ENCODE assay signal across 8 cellular contexts in the genomic region with DNA sequence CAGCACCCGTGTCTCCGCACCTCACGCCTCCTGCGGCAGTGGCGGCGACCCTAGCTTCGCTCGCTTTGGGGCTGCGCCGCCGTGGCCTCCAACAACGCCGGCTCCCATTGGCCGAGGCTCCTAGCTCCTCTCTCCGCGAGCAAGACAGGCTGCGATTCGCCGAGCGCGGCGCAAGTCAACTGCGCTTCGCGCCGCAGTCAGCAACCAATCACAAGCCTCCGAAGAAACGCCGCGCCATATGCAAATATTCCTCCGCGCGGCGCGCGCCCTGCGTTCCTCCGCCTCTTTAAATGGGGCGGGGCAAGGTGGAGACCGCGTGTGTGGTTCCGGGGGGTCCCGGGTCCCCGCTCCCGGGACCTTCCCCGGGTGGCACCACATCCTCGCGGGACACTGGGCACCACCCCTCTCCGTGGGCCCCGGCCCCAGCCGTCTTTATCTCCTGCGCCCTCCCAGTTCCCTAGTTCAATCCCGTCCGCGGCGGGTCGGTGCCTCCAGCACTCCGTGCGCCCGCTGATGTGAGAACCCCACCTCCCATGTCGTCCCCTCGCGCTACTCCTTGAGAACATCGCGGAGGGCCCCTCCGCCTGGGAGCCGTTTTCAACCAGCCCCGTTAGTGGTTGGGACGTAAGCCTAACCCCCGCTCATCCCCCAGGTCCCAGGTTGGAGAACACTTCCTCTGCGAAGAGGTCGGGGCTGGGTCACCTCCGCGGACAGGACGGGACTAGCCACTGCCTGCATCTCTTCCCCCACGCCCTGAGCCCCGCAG. TPM values are rescaled to one million over a fixed set of nuclear protein-coding genes. Genes with fewer than 3 reads are reported as not detected.
A peak's percentile ranks its signal among the peaks of the same experiment; 100 is the strongest.
DNase-seq lines count a peak whose midpoint lies in the region; TF ChIP-seq lines count a peak whose summit lies in the region.

Gene NAP1L4 (minus strand): TSS at position 96 of the 766 bp plus-strand sequence. CDS start 13,109 bp downstream, outside the sequence.

- H3K4ac ChIP-seq in H9 (ENCODE audit: low read depth, low read length), result no peak within 1 kb of the TSS; the same call in 1 of the 2 replicates

- no peak within 1 kb of the TSS for H2BK12ac ChIP-seq in H9 (ENCODE audit: insufficient read length, low read depth, low read length)

- no peak within 1 kb of the TSS for H2BK20ac ChIP-seq in H9 (ENCODE audit: low read depth, low read length, poor library complexity, severe bottlenecking)

- no peak within 1 kb of the TSS for H3K23ac ChIP-seq in H9 (ENCODE audit: insufficient read length, low read depth, low read length)

- no CpG with 5 or more reads among the region's 77 CpGs for WGBS in H9 (ENCODE audit: extremely low coverage, insufficient read length, low lambda C conversion rate)
- 0 to 1% (median 0%) methylated on average over 57 to 76 of the region's 77 CpGs for WGBS in stomach, 5 donors

- no peak for TF ChIP-seq POLR2A in stomach (IDR thresholded peaks at IDR 0.05)

- no peak within 1 kb of the TSS for H3K56ac ChIP-seq in H9 (ENCODE audit: insufficient read length, low read depth, low read length)

- no peak within 1 kb of the TSS for H2BK15ac ChIP-seq in H9 (ENCODE audit: low read depth, low read length)

- H3K4me2 ChIP-seq in H9 (ENCODE audit: insufficient read depth, insufficient read length, low read length) (peak within 1 kb of the TSS; percentile 97), neural cell (ENCODE audit: low read length) (peak within 1 kb of the TSS; percentile 97)

- no peak within 1 kb of the TSS for H4K5ac ChIP-seq in H9 (ENCODE audit: insufficient read length, low read depth, low read length)

- H4K8ac ChIP-seq in H9 (replicated peaks; ENCODE audit: insufficient read length, low read depth, low read length), result no peak within 1 kb of the TSS

- H3K18ac ChIP-seq in H9 (ENCODE audit: insufficient read length, low read depth, low read length), result peak within 1 kb of the TSS; percentile 85

- H3F3A ChIP-seq in neural cell (ENCODE audit: insufficient read depth, low read length, poor library complexity, severe bottlenecking), result no peaks in the 10 kb centered on the region

- H3K4me3 ChIP-seq in MG63 (peak within 1 kb of the TSS; percentile 76), neural cell (ENCODE audit: low read length) (peak within 1 kb of the TSS; percentile 96), stomach (peak within 1 kb of the TSS; percentile 69 to 96 (median 90))

- H3K4me3 Mint-ChIP-seq in H9, result peak within 1 kb of the TSS; percentile 94 to 97

- H3K14ac ChIP-seq in H9 (ENCODE audit: insufficient read depth, low read length), result peak within 1 kb of the TSS; percentile 93

- H3K79me2 ChIP-seq in H9 (ENCODE audit: insufficient read depth, low read length) (peaks cover 38% of the 10 kb centered on the region; the same call in 1 of the 2 replicates), neural cell (replicated peaks; ENCODE audit: insufficient read depth, low read length) (peaks cover 43% of the 10 kb centered on the region)

- no peaks in the 10 kb centered on the region for H3K79me1 ChIP-seq in H9 (ENCODE audit: insufficient read depth, low read depth, low read length, poor library complexity, severe bottlenecking)

- H3K27me3 ChIP-seq in H9 (ENCODE audit: insufficient read depth, low read length), result no peaks in the 10 kb centered on the region
- H3K27me3 ChIP-seq in MG63, result no peaks in the 10 kb centered on the region
- no peaks in the 10 kb centered on the region for H3K27me3 ChIP-seq in neural cell (ENCODE audit: insufficient read depth, low read depth, low read length)
- no peaks in the 10 kb centered on the region for H3K27me3 ChIP-seq in stomach

- peaks cover 13% of the 10 kb centered on the region for H3K36me3 ChIP-seq in MG63
- H3K36me3 ChIP-seq in neural cell (ENCODE audit: insufficient read depth, low read length), result no peaks in the 10 kb centered on the region
- no peaks in the 10 kb centered on the region for H3K36me3 ChIP-seq in stomach

- intact Hi-C loops in stomach (cut with DNase I; ENCODE audit: low total_unique reads), result no loop called here

- no peaks in the 10 kb centered on the region; a peak in 1 of 5 replicates for H3K9me3 Mint-ChIP-seq in H9

- peak; percentile 23 for TF ChIP-seq EP300 in neural cell (conservative IDR thresholded peaks at IDR 0.05; ENCODE audit: poor library complexity, severe bottlenecking)
- no peak for TF ChIP-seq EP300 in stomach (IDR thresholded peaks at IDR 0.05)

- H4K91ac ChIP-seq in H9 (ENCODE audit: insufficient read length, low read depth, low read length), result no peak within 1 kb of the TSS

- H3K23me2 ChIP-seq in H9 (ENCODE audit: insufficient read length, low read depth, low read length, poor library complexity, severe bottlenecking), result peaks cover 18% of the 10 kb centered on the region

- peak within 1 kb of the TSS; percentile 96 to 100 (median 99) for H3K27ac Mint-ChIP-seq in H9

- H3K36me3 Mint-ChIP-seq in H9 (ENCODE audit: insufficient read depth in 1 of 3, low read depth in 3 of 3), result peaks cover 7 to 8% (median 8%) of the 10 kb centered on the region in 3 experiments; a peak in 6 of 7 replicates

- H3K9me3 ChIP-seq in H9 (ENCODE audit: control insufficient read depth, low read depth, low read length), result no peaks in the 10 kb centered on the region
- no peaks in the 10 kb centered on the region for H3K9me3 ChIP-seq in MG63
- no peaks in the 10 kb centered on the region for H3K9me3 ChIP-seq in neural cell (ENCODE audit: low read length)
- H3K9me3 ChIP-seq in stomach, result no peaks in the 10 kb centered on the region

- no peak within 1 kb of the TSS for H2BK120ac ChIP-seq in H9 (ENCODE audit: low read depth, low read length, poor library complexity, severe bottlenecking)

- H2AFZ ChIP-seq in H9 (ENCODE audit: low read length) (no peak within 1 kb of the TSS), neural cell (ENCODE audit: low read depth, low read length) (peak within 1 kb of the TSS; percentile 60)

- peak within 1 kb of the TSS; percentile 82 for H3K9ac ChIP-seq in H9 (ENCODE audit: extremely low read depth, insufficient read length, low read length)
- peak within 1 kb of the TSS; percentile 87 for H3K9ac ChIP-seq in neural cell (ENCODE audit: low read length)

- H4K20me1 ChIP-seq in H9 (ENCODE audit: control insufficient read depth, insufficient read depth, insufficient read length) (peaks cover 2% of the 10 kb centered on the region), neural cell (ENCODE audit: insufficient read depth) (peaks cover 12% of the 10 kb centered on the region)

- TF ChIP-seq RAD21 in neural cell (conservative IDR thresholded peaks at IDR 0.05), result no peak

- TF ChIP-seq CTCF in H9 (conservative IDR thresholded peaks at IDR 0.05), result no peak
- TF ChIP-seq CTCF in neural cell (IDR thresholded peaks at IDR 0.05; ENCODE audit: poor library complexity, severe bottlenecking), result no peak
- TF ChIP-seq CTCF in stomach (IDR thresholded peaks at IDR 0.05), result no peak

- H3K27me3 Mint-ChIP-seq in H9 (ENCODE audit: low read depth), result no peaks in the 10 kb centered on the region

- H2BK5ac ChIP-seq in H9 (ENCODE audit: insufficient read length, low read length), result no peak within 1 kb of the TSS

- H3K4me1 Mint-ChIP-seq in H9, result peaks cover 31 to 35% of the 10 kb centered on the region in 2 experiments

- no peak within 1 kb of the TSS for H3T11ph ChIP-seq in H9 (ENCODE audit: low read length)

- H3K4me1 ChIP-seq in H9 (ENCODE audit: insufficient read depth, low read length) (peaks cover 4% of the 10 kb centered on the region), stomach (peaks cover 37 to 55% (median 50%) of the 10 kb centered on the region in 4 donors)

- H3K27ac ChIP-seq in H9 (ENCODE audit: insufficient read length, low read depth, low read length), result no peak within 1 kb of the TSS
- H3K27ac ChIP-seq in neural cell (ENCODE audit: low read length), result peak within 1 kb of the TSS; percentile 80
- H3K27ac ChIP-seq in stomach, result peak within 1 kb of the TSS; percentile 95 to 99 (median 96)

- H2AK5ac ChIP-seq in H9 (ENCODE audit: insufficient read length, low read length), result no peak within 1 kb of the TSS

- no peaks in the 10 kb centered on the region for H3K9me2 ChIP-seq in neural cell (ENCODE audit: insufficient read depth, low read length)

- DNase-seq in ELR (ENCODE audit: low read depth) (peak; percentile 98), H9 (peak; percentile 98), MG63 (peak; percentile 92), SHP77 treated with DMSO at 0.1 percent for 48 hours (lab: John Stamatoyannopoulos, UW) (peak; percentile 56), fibroblast of the conjunctiva (ENCODE audit: low read depth) (peak; percentile 91), stomach (peak; percentile 98)
- DNase-seq in activated effector memory CD4-positive, alpha-beta T cell treated with anti-CD3 and anti-CD28 coated beads, Interleukin-2, amount 50 U/mL, for 16 hours, result peak; percentile 99

TF ChIP-seq in neural cell, 6 proteins besides CTCF, POLR2A, EP300 and RAD21 (continues in another document):
- no peak for TF ChIP-seq REST (IDR thresholded peaks at IDR 0.05; ENCODE audit: borderline replicate concordance)
- no peak for TF ChIP-seq EZH2 (IDR thresholded peaks at IDR 0.05; ENCODE audit: borderline replicate concordance, insufficient read depth, low read length, poor library complexity, severe bottlenecking)

RNA-seq across cellular contexts. Expression of gene NAP1L4, which starts in this region (rescaled TPM):
- total RNA-seq in H9 (2021), result 212 and 217 TPM in 2 replicates
- 98.0 and 116 TPM in 2 replicates for total RNA-seq in MG63 (2014; rRNA removed; shearing (Covaris generic); ENCODE audit: low replicate concordance)
- polyA plus RNA-seq in neural cell, result 196 and 199 TPM in 2 replicates
- polyA minus RNA-seq in neural cell, result 204 and 209 TPM in 2 replicates
- 100 to 1,000 TPM in 4 of 5 donors, 10 to 100 TPM in 1; 80.5 to 438 (median 181) TPM for total RNA-seq in stomach
- 10 to 100 TPM; 61.3 to 82.7 (median 77.5) TPM for polyA plus RNA-seq in stomach
